Comparison of ENCODE assay signal across 13 cellular contexts in the genomic region with DNA sequence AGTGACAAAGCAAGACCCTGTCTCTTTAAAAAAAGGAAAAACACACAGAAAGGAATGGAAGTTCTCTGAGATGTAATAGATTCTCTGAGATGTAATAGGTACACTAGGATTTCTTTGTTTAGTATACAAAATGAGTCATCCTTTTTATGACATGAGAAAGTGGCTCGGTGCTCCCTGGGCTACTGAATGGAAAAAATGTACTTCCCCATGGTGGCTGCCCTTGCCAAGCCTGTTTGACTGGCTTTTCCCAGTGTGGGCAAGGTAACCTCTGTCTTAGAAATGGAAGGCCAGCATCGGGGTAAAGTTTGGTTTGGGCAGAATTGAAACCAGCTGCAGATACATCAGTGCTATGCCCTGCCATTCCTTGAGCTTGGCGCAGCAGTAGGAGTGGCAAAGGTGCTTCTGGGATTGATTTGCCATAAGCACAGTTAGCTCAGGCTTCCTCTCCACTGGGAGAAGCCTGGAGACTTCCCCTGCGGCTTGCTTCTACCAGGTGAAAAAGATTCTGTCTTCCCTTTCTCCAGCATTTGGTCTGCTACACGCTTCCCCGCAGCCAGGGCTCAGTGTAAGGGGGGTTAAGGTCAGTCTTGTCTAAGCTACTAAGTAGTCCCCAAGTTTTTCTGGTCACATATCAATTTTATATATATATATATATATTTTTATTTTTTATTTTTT. TPM values are rescaled to one million over a fixed set of nuclear protein-coding genes. Genes with fewer than 3 reads are reported as not detected.
DNase-seq lines count a peak whose midpoint lies in the region; ATAC-seq and TF ChIP-seq lines count a peak whose summit lies in the region.
"Had no signal": no experiment of that assay in that cellular context is flagged by ENCODE, and none has a peak within 500 bp of the region (broad histone marks: within the 10 kb centered on the region; RNA-seq: fewer than 3 reads in every experiment).

No MANE protein-coding gene starts in this region.

- DNase-seq in COLO668 (lab: John Stamatoyannopoulos, UW; ENCODE audit: unreplicated experiment) (peak; percentile 49), LNCaP clone FGC (ENCODE audit: low read depth) (peak; percentile 92), breast epithelium (ENCODE audit: low spot score in 2 of 2) (peak; percentile 80 to 83), mesothelial cell of epicardium (ENCODE audit: low spot score in 2 of 2, unreplicated experiment in 2 of 2) (no peak), upper lobe of right lung (no peak), Ammon's horn (ENCODE audit: low spot score) (no peak)
- no peak for DNase-seq in stimulated activated effector memory CD8-positive, alpha-beta T cell treated with anti-CD3 and anti-CD28 coated beads, Interleukin-12 subunit alpha, Interleukin-12 subunit beta, amount 100 ng/mL, for 72 hours (ENCODE audit: low spot score in 2 of 2)
- DNase-seq: activated CD4-positive, CD25-positive, alpha-beta regulatory T cell treated with anti-CD3 and anti-CD28 coated beads, Interleukin-2, amount 50 U/mL, for 72 hours; activated naive CD4-positive, alpha-beta T cell; CD8-positive, alpha-beta T cell; MV-4-11; psoas muscle had no signal

- H3K4me3 ChIP-seq in LNCaP clone FGC (ENCODE audit: low read depth, low read length) (no peak overlapping the region), breast epithelium (peak overlapping the region in 1 of 3 donors; percentile 36), upper lobe of right lung (no peak overlapping the region)
- H3K4me3 ChIP-seq: psoas muscle had no signal

- H3K36me3 ChIP-seq in breast epithelium (no peaks in the 10 kb centered on the region), upper lobe of right lung (peaks cover 83% of the 10 kb centered on the region)

- no peak for TF ChIP-seq POLR2A in breast epithelium (IDR thresholded peaks at IDR 0.05)

- ATAC-seq in upper lobe of right lung (no peak), HG02970 (IDR thresholded peaks at IDR 0.05; ENCODE audit: low FRiP score, unreplicated experiment) (no peak)
- no peak for ATAC-seq in stimulated activated effector memory CD8-positive, alpha-beta T cell treated with anti-CD3 and anti-CD28 coated beads, Interleukin-12 subunit alpha, Interleukin-12 subunit beta, amount 100 ng/mL, for 72 hours
- ATAC-seq: CD8-positive, alpha-beta T cell had no signal

- H3K9me3 ChIP-seq in breast epithelium (no peaks in the 10 kb centered on the region), upper lobe of right lung (no peaks in the 10 kb centered on the region)
- H3K9me3 ChIP-seq: psoas muscle had no signal

- no peak for TF ChIP-seq CTCF in LNCaP clone FGC (IDR thresholded peaks at IDR 0.05; ENCODE audit: control insufficient read depth, extremely low read depth, insufficient read depth)
- no peak for TF ChIP-seq CTCF in breast epithelium (IDR thresholded peaks at IDR 0.05)
- TF ChIP-seq CTCF in mesothelial cell of epicardium (IDR thresholded peaks at IDR 0.05; ENCODE audit: unreplicated experiment) = no peak
- TF ChIP-seq CTCF in upper lobe of right lung (IDR thresholded peaks at IDR 0.05) = no peak

- H3K9me3 Mint-ChIP-seq in mesothelial cell of epicardium = no peaks in the 10 kb centered on the region
- H3K9me3 Mint-ChIP-seq in stimulated activated effector memory CD8-positive, alpha-beta T cell treated with anti-CD3 and anti-CD28 coated beads, Interleukin-12 subunit alpha, Interleukin-12 subunit beta, amount 100 ng/mL, for 72 hours = no peaks in the 10 kb centered on the region
- H3K9me3 Mint-ChIP-seq: CD8-positive, alpha-beta T cell had no signal

- H3K4me1 Mint-ChIP-seq in mesothelial cell of epicardium = peaks cover 7% of the 10 kb centered on the region
- H3K4me1 Mint-ChIP-seq in stimulated activated effector memory CD8-positive, alpha-beta T cell treated with anti-CD3 and anti-CD28 coated beads, Interleukin-12 subunit alpha, Interleukin-12 subunit beta, amount 100 ng/mL, for 72 hours = peaks cover 2% of the 10 kb centered on the region

- H3K4me3 Mint-ChIP-seq in mesothelial cell of epicardium = no peak overlapping the region
- no peak overlapping the region for H3K4me3 Mint-ChIP-seq in stimulated activated effector memory CD8-positive, alpha-beta T cell treated with anti-CD3 and anti-CD28 coated beads, Interleukin-12 subunit alpha, Interleukin-12 subunit beta, amount 100 ng/mL, for 72 hours
- H3K4me3 Mint-ChIP-seq: CD8-positive, alpha-beta T cell had no signal

- H3K27me3 ChIP-seq in breast epithelium = no peaks in the 10 kb centered on the region
- no peaks in the 10 kb centered on the region for H3K27me3 ChIP-seq in upper lobe of right lung

- peak overlapping the region; percentile 79 for H3K27ac ChIP-seq in breast epithelium
- H3K27ac ChIP-seq in upper lobe of right lung = no peak overlapping the region
- H3K27ac ChIP-seq: psoas muscle had no signal

- H3K27ac Mint-ChIP-seq in mesothelial cell of epicardium = peak overlapping the region; percentile 67
- H3K27ac Mint-ChIP-seq in stimulated activated effector memory CD8-positive, alpha-beta T cell treated with anti-CD3 and anti-CD28 coated beads, Interleukin-12 subunit alpha, Interleukin-12 subunit beta, amount 100 ng/mL, for 72 hours = no peak overlapping the region
- H3K27ac Mint-ChIP-seq: CD8-positive, alpha-beta T cell had no signal

- H3K36me3 Mint-ChIP-seq in mesothelial cell of epicardium = peaks cover 11% of the 10 kb centered on the region
- H3K36me3 Mint-ChIP-seq in stimulated activated effector memory CD8-positive, alpha-beta T cell treated with anti-CD3 and anti-CD28 coated beads, Interleukin-12 subunit alpha, Interleukin-12 subunit beta, amount 100 ng/mL, for 72 hours = peaks cover 59% of the 10 kb centered on the region

- H3K27me3 Mint-ChIP-seq in mesothelial cell of epicardium (ENCODE audit: low read depth) = no peaks in the 10 kb centered on the region

- intact Hi-C loops in breast epithelium (cut with DNase I; ENCODE audit: low total_unique reads) (no loop called here), upper lobe of right lung (cut with DNase I) (no loop called here)

- no peaks in the 10 kb centered on the region for H3K4me1 ChIP-seq in breast epithelium
- H3K4me1 ChIP-seq in upper lobe of right lung = no peaks in the 10 kb centered on the region
- H3K4me1 ChIP-seq: psoas muscle had no signal

RNA-seq across cellular contexts. Expression of gene ARFGEF2, which starts 24.5 kb away (rescaled TPM):
- total RNA-seq in breast epithelium (10 to 100 TPM; 37.1 to 61.6 (median 42.3) TPM), mesothelial cell of epicardium (23.6 to 24.7 TPM (median 23.8 TPM) in 3 replicates), upper lobe of right lung (37.9 TPM)

Comparison
In these comparisons a context has a peak if more than half of its experiments do, and no peak if none do; other contexts are left out.
1. DNase-seq: peak in COLO668 (single experiment), LNCaP clone FGC (single experiment) and breast epithelium (2 of 2); none in mesothelial cell of epicardium (0 of 2), upper lobe of right lung (single experiment), Ammon's horn (single experiment) and stimulated activated effector memory CD8-positive, alpha-beta T cell treated with anti-CD3 and anti-CD28 coated beads, Interleukin-12 subunit alpha, Interleukin-12 subunit beta, amount 100 ng/mL, for 72 hours (0 of 2).